ENCODE assay signal across 27 cellular contexts in the genomic region with DNA sequence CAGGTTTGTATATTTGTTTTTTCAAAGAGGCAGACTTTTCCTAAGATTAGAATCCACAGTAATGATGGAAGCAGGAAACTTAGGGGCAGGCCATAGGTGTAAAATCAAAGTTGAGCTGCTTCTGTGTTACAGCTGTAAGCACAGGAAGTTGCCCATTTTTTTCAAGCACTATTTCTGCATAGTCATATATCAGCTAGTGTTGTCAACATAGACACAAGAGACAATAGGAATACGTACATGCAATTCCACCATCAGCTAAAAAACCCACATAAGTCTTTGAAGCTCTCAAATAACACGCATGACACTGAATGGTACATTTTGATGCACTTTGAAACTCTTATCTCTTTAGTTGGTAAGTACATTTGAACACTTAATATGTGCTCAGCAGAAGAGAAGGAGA. TPM values are rescaled to one million over a fixed set of nuclear protein-coding genes. Genes with fewer than 3 reads are reported as not detected.
A peak's percentile ranks its signal among the peaks of the same experiment; 100 is the strongest.
DNase-seq lines count a peak whose midpoint lies in the region; ATAC-seq and TF ChIP-seq lines count a peak whose summit lies in the region.
"Had no signal": no experiment of that assay in that cellular context is flagged by ENCODE, and none has a peak within 500 bp of the region (broad histone marks: within the 10 kb centered on the region; RNA-seq: fewer than 3 reads in every experiment).

No MANE protein-coding gene starts in this region.

- H3K27me3 ChIP-seq in SJSA1 (replicated peaks) = no peaks in the 10 kb centered on the region
- H3K27me3 ChIP-seq in upper lobe of right lung = no peaks in the 10 kb centered on the region
- no peaks in the 10 kb centered on the region for H3K27me3 ChIP-seq in Caco-2 (replicated peaks; ENCODE audit: control insufficient read depth, insufficient read depth, low read length)
- H3K27me3 ChIP-seq: Peyer's patch, uterus had no signal

- ATAC-seq in upper lobe of right lung = peak; percentile 33
- ATAC-seq: activated naive CD8-positive, alpha-beta T cell treated with anti-CD3 and anti-CD28 coated beads, Interleukin-2, amount 50 U/mL, for 24 hours; left ventricle myocardium superior had no signal

- H3K36me3 ChIP-seq in SJSA1 (no peaks in the 10 kb centered on the region), upper lobe of right lung (no peaks in the 10 kb centered on the region), Caco-2 (ENCODE audit: control insufficient read depth, insufficient read depth, low read length) (no peaks in the 10 kb centered on the region)
- H3K36me3 ChIP-seq: Peyer's patch, prostate gland, uterus had no signal

- no TSS peak for BruUV-seq in Caco-2 (replicated peaks; lab: Mats Ljungman, UMichigan)

- peaks cover 7% of the 10 kb centered on the region for H3K9me3 Mint-ChIP-seq in dendritic cell treated with granulocyte-macrophage colony-stimulating factor and Interleukin-4, amounts not matched to agents 40 ng/mL and 50 ng/mL, for 4 days
- H3K9me3 Mint-ChIP-seq in activated CD4-positive, alpha-beta memory T cell treated with anti-CD3 and anti-CD28 coated beads, Interleukin-2, amount 10 ng/mL, durations not matched to agents 7 days and 5 days = peaks cover 4% of the 10 kb centered on the region
- no peaks in the 10 kb centered on the region for H3K9me3 Mint-ChIP-seq in Caco-2 (ENCODE audit: unreplicated experiment)
- H3K9me3 Mint-ChIP-seq: activated naive CD8-positive, alpha-beta T cell treated with anti-CD3 and anti-CD28 coated beads, Interleukin-2, amount 50 U/mL, for 24 hours; central memory CD8-positive, alpha-beta T cell; mesothelial cell of epicardium had no signal

- H3K9me3 ChIP-seq in SJSA1 (replicated peaks) (no peaks in the 10 kb centered on the region), upper lobe of right lung (no peaks in the 10 kb centered on the region), Caco-2 (no peaks in the 10 kb centered on the region)
- H3K9me3 ChIP-seq: Peyer's patch, prostate gland, uterus had no signal

- intact Hi-C loops in dendritic cell treated with granulocyte-macrophage colony-stimulating factor and Interleukin-4, amounts not matched to agents 40 ng/mL and 50 ng/mL, for 4 days (cut with micrococcal nuclease) = no loop called here
- intact Hi-C loops in upper lobe of right lung (cut with DNase I) (no loop called here), Caco-2 (cut with micrococcal nuclease; ENCODE audit: unreplicated experiment) (no loop called here)

- no peak overlapping the region for H3K4me3 ChIP-seq in SJSA1
- H3K4me3 ChIP-seq in upper lobe of right lung = no peak overlapping the region
- no peak overlapping the region for H3K4me3 ChIP-seq in Caco-2 (ENCODE audit: low read depth, low read length)
- H3K4me3 ChIP-seq: Peyer's patch, prostate gland, uterus had no signal

- H3K4me1 ChIP-seq in SJSA1 (replicated peaks) (peaks cover 20% of the 10 kb centered on the region), upper lobe of right lung (no peaks in the 10 kb centered on the region), Caco-2 (no peaks in the 10 kb centered on the region)
- H3K4me1 ChIP-seq: Peyer's patch, prostate gland, uterus had no signal

- POLR2A ChIA-PET in activated CD4-positive, alpha-beta memory T cell treated with anti-CD3 and anti-CD28 coated beads, Interleukin-2, amount 10 ng/mL, durations not matched to agents 7 days and 5 days (lab: Charles Lee) = no interaction called here
- POLR2A ChIA-PET in Caco-2 (lab: Charles Lee) = interaction anchor here (0.7 kb wide), 1 partner anchor 149 kb away, joined by 6 read pairs; no protein-coding TSS in a partner anchor

- H3K27ac ChIP-seq in SJSA1 (peak overlapping the region; percentile 16), upper lobe of right lung (no peak overlapping the region)
- H3K27ac ChIP-seq: Peyer's patch, prostate gland, uterus had no signal

- H3K4me3 Mint-ChIP-seq in dendritic cell treated with granulocyte-macrophage colony-stimulating factor and Interleukin-4, amounts not matched to agents 40 ng/mL and 50 ng/mL, for 4 days = no peak overlapping the region
- H3K4me3 Mint-ChIP-seq in activated CD4-positive, alpha-beta memory T cell treated with anti-CD3 and anti-CD28 coated beads, Interleukin-2, amount 10 ng/mL, durations not matched to agents 7 days and 5 days = no peak overlapping the region
- H3K4me3 Mint-ChIP-seq in Caco-2 (ENCODE audit: unreplicated experiment) = no peak overlapping the region
- H3K4me3 Mint-ChIP-seq: activated naive CD8-positive, alpha-beta T cell treated with anti-CD3 and anti-CD28 coated beads, Interleukin-2, amount 50 U/mL, for 24 hours; CD8-positive, alpha-beta memory T cell; central memory CD8-positive, alpha-beta T cell; mesothelial cell of epicardium had no signal

- TF ChIP-seq CTCF in upper lobe of right lung (IDR thresholded peaks at IDR 0.05) = no peak
- no peak for TF ChIP-seq CTCF in Caco-2 (IDR thresholded peaks at IDR 0.05; ENCODE audit: insufficient read depth in 1 of 2, low read depth in 1 of 2, low read length in 1 of 2, severe bottlenecking in 1 of 2, unreplicated experiment in 1 of 2)

- peaks cover 36% of the 10 kb centered on the region for H3K4me1 Mint-ChIP-seq in dendritic cell treated with granulocyte-macrophage colony-stimulating factor and Interleukin-4, amounts not matched to agents 40 ng/mL and 50 ng/mL, for 4 days (ENCODE audit: low read depth)
- peaks cover 2% of the 10 kb centered on the region for H3K4me1 Mint-ChIP-seq in activated CD4-positive, alpha-beta memory T cell treated with anti-CD3 and anti-CD28 coated beads, Interleukin-2, amount 10 ng/mL, durations not matched to agents 7 days and 5 days
- no peaks in the 10 kb centered on the region for H3K4me1 Mint-ChIP-seq in Caco-2 (ENCODE audit: low read depth, unreplicated experiment)
- H3K4me1 Mint-ChIP-seq: central memory CD8-positive, alpha-beta T cell; mesothelial cell of epicardium had no signal

- DNase-seq in NOMO-1 treated with DMSO at 0.1 percent for 48 hours (lab: John Stamatoyannopoulos, UW; ENCODE audit: unreplicated experiment) (peak; percentile 31), NOMO-1 treated with dmso at 0.1 percent for 144 hours (lab: John Stamatoyannopoulos, UW; ENCODE audit: unreplicated experiment) (no peak), SJSA1 (ENCODE audit: low read depth in 1 of 2, low spot score in 2 of 2) (peak in 1 of 2 experiments; percentile 44), upper lobe of right lung (no peak), Caco-2 (no peak)
- DNase-seq in activated CD4-positive, alpha-beta memory T cell treated with anti-CD3 and anti-CD28 coated beads, Interleukin-2, amount 10 ng/mL, durations not matched to agents 7 days and 5 days = no peak
- no peak for DNase-seq in effector CD4-positive, alpha-beta T cell
- DNase-seq: 8988T; activated CD4-positive, alpha-beta T cell treated with anti-CD3 and anti-CD28 coated beads for 1 hour; activated effector memory CD4-positive, alpha-beta T cell treated with anti-CD3 and anti-CD28 coated beads, Interleukin-2, amount 50 U/mL, for 16 hours; activated naive CD8-positive, alpha-beta T cell treated with anti-CD3 and anti-CD28 coated beads, Interleukin-2, amount 50 U/mL, for 24 hours; activated T-cell treated with anti-CD3 and anti-CD28 coated beads, Interleukin-2, amount 50 U/mL, for 1 hour; left ventricle myocardium superior; MV-4-11; naive B cell; NCI-H146; NCI-H2107; Peyer's patch; SIG-M5; stimulated activated naive CD4-positive, alpha-beta T cell treated with Interleukin-2 at 50 U/mL for 16 hours; T-helper 1 cell; uterus had no signal

- H3K36me3 Mint-ChIP-seq in dendritic cell treated with granulocyte-macrophage colony-stimulating factor and Interleukin-4, amounts not matched to agents 40 ng/mL and 50 ng/mL, for 4 days (ENCODE audit: low read depth) = no peaks in the 10 kb centered on the region
- no peaks in the 10 kb centered on the region for H3K36me3 Mint-ChIP-seq in activated CD4-positive, alpha-beta memory T cell treated with anti-CD3 and anti-CD28 coated beads, Interleukin-2, amount 10 ng/mL, durations not matched to agents 7 days and 5 days (ENCODE audit: low read depth)
- no peaks in the 10 kb centered on the region for H3K36me3 Mint-ChIP-seq in Caco-2 (ENCODE audit: insufficient read depth, unreplicated experiment)
- H3K36me3 Mint-ChIP-seq: mesothelial cell of epicardium had no signal

- CTCF ChIA-PET in activated CD4-positive, alpha-beta memory T cell treated with anti-CD3 and anti-CD28 coated beads, Interleukin-2, amount 10 ng/mL, durations not matched to agents 7 days and 5 days (lab: Charles Lee) = no interaction called here
- CTCF ChIA-PET in Caco-2 (lab: Charles Lee) = no interaction called here

- no peaks in the 10 kb centered on the region for H3K27me3 Mint-ChIP-seq in dendritic cell treated with granulocyte-macrophage colony-stimulating factor and Interleukin-4, amounts not matched to agents 40 ng/mL and 50 ng/mL, for 4 days
- peaks cover 1% of the 10 kb centered on the region for H3K27me3 Mint-ChIP-seq in activated CD4-positive, alpha-beta memory T cell treated with anti-CD3 and anti-CD28 coated beads, Interleukin-2, amount 10 ng/mL, durations not matched to agents 7 days and 5 days
- H3K27me3 Mint-ChIP-seq in Caco-2 (ENCODE audit: insufficient read depth, unreplicated experiment) = peaks cover 6% of the 10 kb centered on the region

- peak overlapping the region; percentile 60 for H3K27ac Mint-ChIP-seq in dendritic cell treated with granulocyte-macrophage colony-stimulating factor and Interleukin-4, amounts not matched to agents 40 ng/mL and 50 ng/mL, for 4 days
- H3K27ac Mint-ChIP-seq in activated CD4-positive, alpha-beta memory T cell treated with anti-CD3 and anti-CD28 coated beads, Interleukin-2, amount 10 ng/mL, durations not matched to agents 7 days and 5 days = no peak overlapping the region
- H3K27ac Mint-ChIP-seq in Caco-2 (ENCODE audit: unreplicated experiment) = no peak overlapping the region
- H3K27ac Mint-ChIP-seq: activated naive CD8-positive, alpha-beta T cell treated with anti-CD3 and anti-CD28 coated beads, Interleukin-2, amount 50 U/mL, for 24 hours; CD8-positive, alpha-beta memory T cell; mesothelial cell of epicardium had no signal

RNA-seq across cellular contexts. Expression of a gene that starts 20.2 kb away (rescaled TPM):
- 63.6 and 71.8 TPM in 2 replicates for total RNA-seq in SJSA1 (2014; rRNA removed; shearing (Covaris generic))
- total RNA-seq in upper lobe of right lung (48.9 TPM), Caco-2 (2022) (57.7 and 59.7 TPM in 2 replicates)
- total RNA-seq in activated CD4-positive, alpha-beta memory T cell treated with anti-CD3 and anti-CD28 coated beads, Interleukin-2, amount 10 ng/mL, durations not matched to agents 7 days and 5 days = 10 to 100 TPM; 48.5 to 50.9 TPM
